19 cellular contexts compared by ENCODE assay signal in the genomic region with DNA sequence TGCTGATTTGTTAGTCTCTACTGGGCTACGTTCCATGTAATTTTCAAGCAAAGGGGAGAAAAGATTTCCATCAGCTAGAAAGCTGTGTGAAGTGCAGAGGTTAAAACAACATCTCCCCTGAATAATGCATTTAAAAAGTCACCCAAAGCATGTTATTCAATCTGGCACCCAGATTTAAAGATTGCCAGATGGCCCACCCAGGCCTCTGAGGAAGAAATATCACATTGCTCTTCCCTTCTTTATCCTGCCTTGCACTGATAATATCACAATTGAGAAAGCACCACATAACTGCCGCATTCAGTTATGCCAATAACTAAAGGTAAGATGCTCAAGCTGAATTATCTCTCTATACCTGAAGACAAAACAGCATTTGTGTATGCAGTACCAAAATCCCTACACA.
DNase-seq lines count a peak whose midpoint lies in the region; ATAC-seq and TF ChIP-seq lines count a peak whose summit lies in the region.
"Had no signal": no experiment of that assay in that cellular context is flagged by ENCODE, and none has a peak within 500 bp of the region (broad histone marks: within the 10 kb centered on the region; RNA-seq: fewer than 3 reads in every experiment).

No MANE protein-coding gene starts in this region.

- H3K4me3 Mint-ChIP-seq in mesothelial cell of epicardium: no peak overlapping the region
- no peak overlapping the region for H3K4me3 Mint-ChIP-seq in activated T-helper 2 cell treated with anti-CD3 and anti-CD28 coated beads, Interferon-gamma antibody, Interleukin-2, Interleukin-4, amounts not matched to agents 10 μg/mL and 5 μg/mL and 100 μg/mL, durations not matched to agents 14 hours and 24 hours and 36 hours (ENCODE audit: low read depth)
- H3K4me3 Mint-ChIP-seq: CD4-positive, alpha-beta T cell had no signal

- H3K9me3 Mint-ChIP-seq in mesothelial cell of epicardium: no peaks in the 10 kb centered on the region
- H3K9me3 Mint-ChIP-seq in activated T-helper 2 cell treated with anti-CD3 and anti-CD28 coated beads, Interferon-gamma antibody, Interleukin-2, Interleukin-4, amounts not matched to agents 10 μg/mL and 5 μg/mL and 100 μg/mL, durations not matched to agents 14 hours and 24 hours and 36 hours: no peaks in the 10 kb centered on the region
- H3K9me3 Mint-ChIP-seq: CD4-positive, alpha-beta T cell had no signal

- no peaks in the 10 kb centered on the region for H3K27me3 ChIP-seq in RWPE2 (ENCODE audit: insufficient read depth, poor library complexity, severe bottlenecking)

- no peaks in the 10 kb centered on the region for H3K9me3 ChIP-seq in RWPE2 (ENCODE audit: severe bottlenecking)
- H3K9me3 ChIP-seq: A549, Caco-2 had no signal

- peaks cover 39% of the 10 kb centered on the region for H3K4me1 Mint-ChIP-seq in mesothelial cell of epicardium
- H3K4me1 Mint-ChIP-seq in activated T-helper 2 cell treated with anti-CD3 and anti-CD28 coated beads, Interferon-gamma antibody, Interleukin-2, Interleukin-4, amounts not matched to agents 10 μg/mL and 5 μg/mL and 100 μg/mL, durations not matched to agents 14 hours and 24 hours and 36 hours (ENCODE audit: low read depth): no peaks in the 10 kb centered on the region

- ATAC-seq in RWPE2 (ENCODE audit: low read depth) (no peak), HG02973 (IDR thresholded peaks at IDR 0.05; ENCODE audit: unreplicated experiment) (no peak)
- ATAC-seq: A549 had no signal

- H3K4me1 ChIP-seq in RWPE2 (ENCODE audit: insufficient read depth, poor library complexity, severe bottlenecking): no peaks in the 10 kb centered on the region
- H3K4me1 ChIP-seq: A549, Caco-2 had no signal

- no peaks in the 10 kb centered on the region for H3K36me3 Mint-ChIP-seq in mesothelial cell of epicardium
- no peaks in the 10 kb centered on the region for H3K36me3 Mint-ChIP-seq in activated T-helper 2 cell treated with anti-CD3 and anti-CD28 coated beads, Interferon-gamma antibody, Interleukin-2, Interleukin-4, amounts not matched to agents 10 μg/mL and 5 μg/mL and 100 μg/mL, durations not matched to agents 14 hours and 24 hours and 36 hours (ENCODE audit: low read depth)

- DNase-seq in NCI-H82 (lab: John Stamatoyannopoulos, UW) (peak; percentile 10), NCI-H82 treated with DMSO at 0.1 percent for 48 hours (lab: John Stamatoyannopoulos, UW; ENCODE audit: unreplicated experiment) (no peak), NCI-H524 (lab: John Stamatoyannopoulos, UW) (peak; percentile 14 to 74), RWPE2 (ENCODE audit: low spot score) (no peak), mesothelial cell of epicardium (ENCODE audit: low spot score in 2 of 2, unreplicated experiment in 2 of 2) (no peak), cortex of kidney (lab: John Stamatoyannopoulos, UW) (no peak)
- DNase-seq in activated T-helper 2 cell treated with anti-CD3 and anti-CD28 coated beads, Interferon-gamma antibody, Interleukin-2, Interleukin-4, amounts not matched to agents 10 μg/mL and 5 μg/mL and 100 μg/mL, durations not matched to agents 14 hours and 24 hours and 36 hours (ENCODE audit: low spot score): no peak
- DNase-seq: AML-193; Caco-2; CD4-positive, alpha-beta T cell; DMS79 treated with DMSO at 0.1 percent for 48 hours; GF-D8; GOT3; H7 had no signal

- peak overlapping the region; percentile 31 for H3K27ac ChIP-seq in RWPE2 (ENCODE audit: poor library complexity, severe bottlenecking)
- H3K27ac ChIP-seq: 22Rv1, A549, C4-2B, HL-60 had no signal

- intact Hi-C loops in activated T-helper 2 cell treated with anti-CD3 and anti-CD28 coated beads, Interferon-gamma antibody, Interleukin-2, Interleukin-4, amounts not matched to agents 10 μg/mL and 5 μg/mL and 100 μg/mL, durations not matched to agents 14 hours and 24 hours and 36 hours (cut with micrococcal nuclease): no loop called here

- peak overlapping the region; percentile 61 for H3K27ac Mint-ChIP-seq in mesothelial cell of epicardium
- no peak overlapping the region for H3K27ac Mint-ChIP-seq in activated T-helper 2 cell treated with anti-CD3 and anti-CD28 coated beads, Interferon-gamma antibody, Interleukin-2, Interleukin-4, amounts not matched to agents 10 μg/mL and 5 μg/mL and 100 μg/mL, durations not matched to agents 14 hours and 24 hours and 36 hours
- H3K27ac Mint-ChIP-seq: CD4-positive, alpha-beta T cell had no signal

- no peaks in the 10 kb centered on the region for H3K36me3 ChIP-seq in RWPE2 (ENCODE audit: low read depth)

- H3K4me3 ChIP-seq in RWPE2 (ENCODE audit: severe bottlenecking): no peak overlapping the region
- H3K4me3 ChIP-seq: A549 had no signal

- no peak for TF ChIP-seq CTCF in RWPE2 (IDR thresholded peaks at IDR 0.05; ENCODE audit: poor library complexity, severe bottlenecking)
- TF ChIP-seq CTCF in mesothelial cell of epicardium (IDR thresholded peaks at IDR 0.05; ENCODE audit: unreplicated experiment): no peak

- H3K27me3 Mint-ChIP-seq in mesothelial cell of epicardium (ENCODE audit: low read depth): peaks cover 2% of the 10 kb centered on the region
- peaks cover 1% of the 10 kb centered on the region for H3K27me3 Mint-ChIP-seq in activated T-helper 2 cell treated with anti-CD3 and anti-CD28 coated beads, Interferon-gamma antibody, Interleukin-2, Interleukin-4, amounts not matched to agents 10 μg/mL and 5 μg/mL and 100 μg/mL, durations not matched to agents 14 hours and 24 hours and 36 hours (ENCODE audit: low read depth)

Comparison
In these comparisons a context has a peak if more than half of its experiments do, and no peak if none do; other contexts are left out.
1. DNase-seq: peak in NCI-H82 (single experiment) and NCI-H524 (2 of 2); none in NCI-H82 treated with DMSO at 0.1 percent for 48 hours (single experiment), RWPE2 (single experiment), mesothelial cell of epicardium (0 of 2), activated T-helper 2 cell treated with anti-CD3 and anti-CD28 coated beads, Interferon-gamma antibody, Interleukin-2, Interleukin-4, amounts not matched to agents 10 μg/mL and 5 μg/mL and 100 μg/mL, durations not matched to agents 14 hours and 24 hours and 36 hours (single experiment) and cortex of kidney (single experiment).